9 cellular contexts compared by ENCODE assay signal in the genomic region with DNA sequence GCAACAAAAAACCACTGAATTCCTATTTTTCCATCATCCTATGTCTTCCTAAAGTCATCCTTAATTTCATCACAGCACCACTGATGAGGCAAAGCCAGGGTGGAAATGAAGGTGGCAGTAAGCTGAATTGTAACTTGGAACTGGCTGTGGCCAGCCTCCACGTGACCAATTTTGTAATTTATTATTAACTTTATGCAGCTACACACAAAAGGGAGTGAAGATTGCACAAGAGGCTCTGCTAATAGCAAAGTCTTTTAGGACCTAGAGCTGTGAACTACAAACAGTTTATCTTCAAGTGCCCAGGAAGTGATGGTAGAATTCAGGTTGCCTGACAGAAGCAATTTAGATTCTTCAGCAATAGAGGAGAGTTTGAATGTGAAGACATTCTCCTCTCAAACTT.
DNase-seq lines count a peak whose midpoint lies in the region; ATAC-seq and TF ChIP-seq lines count a peak whose summit lies in the region.
"Had no signal": no experiment of that assay in that cellular context is flagged by ENCODE, and none has a peak within 500 bp of the region (broad histone marks: within the 10 kb centered on the region; RNA-seq: fewer than 3 reads in every experiment).

No MANE protein-coding gene starts in this region.

- no peaks in the 10 kb centered on the region for H3K27me3 ChIP-seq in upper lobe of right lung

- intact Hi-C loops in Right ventricle myocardium inferior (cut with DNase I) (no loop called here), cardiac septum (cut with DNase I) (no loop called here), upper lobe of right lung (cut with DNase I) (no loop called here)

- no peaks in the 10 kb centered on the region for H3K36me3 ChIP-seq in upper lobe of right lung

- no peak overlapping the region for H3K4me3 ChIP-seq in upper lobe of right lung
- H3K4me3 ChIP-seq: SK-N-MC had no signal

- ATAC-seq in Right ventricle myocardium inferior (peak; percentile 46), upper lobe of right lung (peak; percentile 82), HG03280 (IDR thresholded peaks at IDR 0.05; ENCODE audit: unreplicated experiment) (no peak)

- no peak for TF ChIP-seq CTCF in upper lobe of right lung (IDR thresholded peaks at IDR 0.05)

- DNase-seq in Right ventricle myocardium inferior (ENCODE audit: missing footprints) (no peak), cardiac septum (ENCODE audit: low spot score) (no peak), SW480 (ENCODE audit: low spot score) (peak; percentile 52), iris pigment epithelial cell (ENCODE audit: low read depth) (peak; percentile 60), upper lobe of right lung (no peak), NCI-H2196 treated with DMSO at 0.1 percent for 48 hours (lab: John Stamatoyannopoulos, UW; ENCODE audit: unreplicated experiment) (no peak)
- DNase-seq in stimulated activated CD4-positive, alpha-beta T cell treated with anti-CD3 and anti-CD28 coated beads, Interleukin-1b, Interleukin-23, amount 100 ng/mL, for 48 hours: no peak

- H3K9me3 ChIP-seq in upper lobe of right lung: no peaks in the 10 kb centered on the region

- H3K4me1 ChIP-seq in upper lobe of right lung: peaks cover 23% of the 10 kb centered on the region

- H3K27ac ChIP-seq in upper lobe of right lung: no peak overlapping the region
- H3K27ac ChIP-seq: SK-N-MC had no signal

Comparison
In these comparisons a context has a peak if more than half of its experiments do, and no peak if none do; other contexts are left out.
1. DNase-seq: peak in SW480 (single experiment) and iris pigment epithelial cell (single experiment); none in Right ventricle myocardium inferior (single experiment), cardiac septum (single experiment), upper lobe of right lung (single experiment), stimulated activated CD4-positive, alpha-beta T cell treated with anti-CD3 and anti-CD28 coated beads, Interleukin-1b, Interleukin-23, amount 100 ng/mL, for 48 hours (single experiment) and NCI-H2196 treated with DMSO at 0.1 percent for 48 hours (single experiment).